Comparison of ENCODE assay signal across 10 cellular contexts in genomic region chr6:122726649-122727048, GRCh38. TPM values are rescaled to one million over a fixed set of nuclear protein-coding genes. Genes with fewer than 3 reads are reported as not detected.
DNase-seq lines count a peak whose midpoint lies in the region; ATAC-seq, FAIRE-seq and TF ChIP-seq lines count a peak whose summit lies in the region.
"Had no signal": no experiment of that assay in that cellular context is flagged by ENCODE, and none has a peak within 500 bp of the region (broad histone marks: within the 10 kb centered on the region; RNA-seq: fewer than 3 reads in every experiment).

No MANE protein-coding gene starts in this region.

- ATAC-seq in K562, result peak; percentile 86
- ATAC-seq in HG02870 (IDR thresholded peaks at IDR 0.05; ENCODE audit: unreplicated experiment), result no peak
- no peak for ATAC-seq in HG03139 (IDR thresholded peaks at IDR 0.05; ENCODE audit: unreplicated experiment)
- ATAC-seq in GM21825 (IDR thresholded peaks at IDR 0.05; ENCODE audit: unreplicated experiment), result no peak

- H3K27me3 ChIP-seq in Loucy (ENCODE audit: insufficient read depth, low read length, poor library complexity, severe bottlenecking) (no peaks in the 10 kb centered on the region), K562 (ENCODE audit: control insufficient read depth in 2 of 2, insufficient read depth in 2 of 2, low read length in 2 of 2) (no peaks in the 10 kb centered on the region)
- H3K27me3 ChIP-seq: BLaER1 had no signal

- 24% methylated on average over 2 of the region's 2 CpGs for WGBS in K562 (ENCODE audit: insufficient coverage, low coverage, missing lambda C conversion rate)

- H3K4me3 ChIP-seq in Loucy (ENCODE audit: low read length, poor library complexity, severe bottlenecking) (no peak overlapping the region), K562 (no peak overlapping the region)
- H3K4me3 ChIP-seq: BLaER1 had no signal

- H4K20me1 ChIP-seq in Loucy (ENCODE audit: insufficient read depth, low read length, poor library complexity, severe bottlenecking) (no peaks in the 10 kb centered on the region), K562 (replicated peaks; ENCODE audit: control insufficient read depth, insufficient read depth, low read length) (no peaks in the 10 kb centered on the region)
- H4K20me1 ChIP-seq: BLaER1 had no signal

- no peak for TF ChIP-seq POLR2A in K562 (conservative IDR thresholded peaks at IDR 0.05)

- no peaks in the 10 kb centered on the region for H3K36me3 Mint-ChIP-seq in osteocyte (ENCODE audit: unreplicated experiment)

- no peaks in the 10 kb centered on the region for H3K4me1 Mint-ChIP-seq in osteocyte (ENCODE audit: unreplicated experiment)

- TF ChIP-seq RAD21 in K562 (CRISPR knock-in tag; conservative IDR thresholded peaks at IDR 0.05 in 1 of 2, IDR thresholded peaks at IDR 0.05 in 1 of 2), result peak in 1 of 2 experiments; percentile 52; a peak in 3 of 4 replicates

- DNase-seq in NCI-H1092 treated with DMSO at 0.1 percent for 48 hours (lab: John Stamatoyannopoulos, UW) (peak; percentile 21), NCI-H1092 (lab: John Stamatoyannopoulos, UW) (no peak), K562 (ENCODE audit: extremely low read depth in 1 of 4, low spot score in 3 of 4) (peak in 3 of 4 experiments; percentile 18 to 50 (median 28)), osteocyte (ENCODE audit: extremely low spot score, unreplicated experiment) (no peak)

- H3K9me1 ChIP-seq in K562 (ENCODE audit: control insufficient read depth, insufficient read depth, low read length), result no peaks in the 10 kb centered on the region

- in situ Hi-C loops in K562 (cut with MboI), result loop anchor here (10.0 to 25.0 kb wide), 2 partner anchors 232 to 586 kb away; no protein-coding TSS in a partner anchor

- no peaks in the 10 kb centered on the region for H3K4me1 ChIP-seq in Loucy (ENCODE audit: insufficient read depth, low read length, poor library complexity, severe bottlenecking)
- no peaks in the 10 kb centered on the region for H3K4me1 ChIP-seq in K562 (replicated peaks in 1 of 2; ENCODE audit: control insufficient read depth in 2 of 2, insufficient read depth in 2 of 2, low read length in 2 of 2)
- H3K4me1 ChIP-seq: BLaER1 had no signal

- no TSS peak for BruUV-seq in K562 (replicated peaks; lab: Mats Ljungman, UMichigan)

- no peak overlapping the region for H3K4me3 Mint-ChIP-seq in osteocyte (ENCODE audit: unreplicated experiment)
- H3K4me3 Mint-ChIP-seq: T-helper 1 cell treated with Interleukin-12 subunit alpha and Interleukin-12 subunit beta and Interleukin-4 antibody, amounts not matched to agents 30 μg/mL and 1 μg/mL, for 36 hours had no signal

- TF ChIP-seq CTCF in Loucy (conservative IDR thresholded peaks at IDR 0.05; ENCODE audit: low read length), result peak; percentile 60
- peak; percentile 47 to 54 (median 51); a peak in 5 of 6 replicates for TF ChIP-seq CTCF in K562 (IDR thresholded peaks at IDR 0.05 in 2 of 3, conservative IDR thresholded peaks at IDR 0.05 in 1 of 3; ENCODE audit: insufficient read depth in 2 of 3, low read depth in 1 of 3, low read length in 3 of 3)
- TF ChIP-seq CTCF in osteocyte (IDR thresholded peaks at IDR 0.05), result peak; percentile 54

- H3K79me2 ChIP-seq in Loucy (ENCODE audit: insufficient read depth, low read length) (no peaks in the 10 kb centered on the region), K562 (ENCODE audit: control insufficient read depth, insufficient read depth, low read length) (no peaks in the 10 kb centered on the region)

- H3K4me2 ChIP-seq in Loucy (ENCODE audit: low read depth, low read length, poor library complexity, severe bottlenecking), result no peak overlapping the region
- no peak overlapping the region for H3K4me2 ChIP-seq in K562 (ENCODE audit: insufficient read depth, low read length)
- H3K4me2 ChIP-seq: BLaER1 had no signal

- no peaks in the 10 kb centered on the region for H3K9me2 ChIP-seq in Loucy (replicated peaks; ENCODE audit: low read depth, low read length)

- FAIRE-seq in K562 (lab: Jason Lieb, UNC), result peak; percentile 44

- intact Hi-C loops in K562 (cut with micrococcal nuclease), result loop anchor here (5.0 kb wide), 4 partner anchors 119 to 344 kb away; no protein-coding TSS in a partner anchor

- no peaks in the 10 kb centered on the region for H3K9me3 ChIP-seq in Loucy (ENCODE audit: insufficient read depth, low read depth, low read length)
- no peaks in the 10 kb centered on the region for H3K9me3 ChIP-seq in K562 (replicated peaks; ENCODE audit: control insufficient read depth, insufficient read depth, low read depth, low read length)
- H3K9me3 ChIP-seq: BLaER1 had no signal

- H3K9ac ChIP-seq in Loucy (ENCODE audit: low read depth, low read length, poor library complexity, severe bottlenecking) (no peak overlapping the region), K562 (ENCODE audit: insufficient read depth in 1 of 2, low read depth in 2 of 2, low read length in 2 of 2) (no peak overlapping the region)
- H3K9ac ChIP-seq: BLaER1 had no signal

- H3F3A ChIP-seq in Loucy (ENCODE audit: low read depth), result no peaks in the 10 kb centered on the region

- H3K36me3 ChIP-seq in Loucy (ENCODE audit: insufficient read depth, low read length) (no peaks in the 10 kb centered on the region), K562 (ENCODE audit: control insufficient read depth, insufficient read depth, low read length) (peaks cover 2% of the 10 kb centered on the region; the same call in 2 of the 3 replicates)
- H3K36me3 ChIP-seq: BLaER1 had no signal

- H3K27ac Mint-ChIP-seq in osteocyte (ENCODE audit: unreplicated experiment), result no peak overlapping the region
- H3K27ac Mint-ChIP-seq: T-helper 1 cell treated with Interleukin-12 subunit alpha and Interleukin-12 subunit beta and Interleukin-4 antibody, amounts not matched to agents 30 μg/mL and 1 μg/mL, for 36 hours had no signal

- no peaks in the 10 kb centered on the region for H3K27me3 Mint-ChIP-seq in osteocyte (ENCODE audit: unreplicated experiment)

- H2AFZ ChIP-seq in Loucy (ENCODE audit: low read length) (no peak overlapping the region), K562 (ENCODE audit: low read depth, low read length) (no peak overlapping the region)

- H3K9me3 Mint-ChIP-seq in osteocyte (ENCODE audit: unreplicated experiment), result no peaks in the 10 kb centered on the region
- H3K9me3 Mint-ChIP-seq: T-helper 1 cell treated with Interleukin-12 subunit alpha and Interleukin-12 subunit beta and Interleukin-4 antibody, amounts not matched to agents 30 μg/mL and 1 μg/mL, for 36 hours had no signal

- TF ChIP-seq EP300 in K562 (IDR thresholded peaks at IDR 0.05; ENCODE audit: low read length), result no peak

- no peak overlapping the region for H3K27ac ChIP-seq in K562 (ENCODE audit: extremely low read depth, low read depth, low read length)
- H3K27ac ChIP-seq: BLaER1 had no signal

- POLR2A ChIA-PET in K562 (lab: Yijun Ruan, JAX), result no interaction called here

- CTCF ChIA-PET in K562 (lab: Yijun Ruan, JAX; ENCODE audit: low intra/inter-chr PET ratio), result no interaction called here

TF ChIP-seq in K562, 482 proteins besides CTCF, POLR2A, EP300 and RAD21 (continues in another document):
- TF ChIP-seq TSC22D4 (tag; IDR thresholded peaks at IDR 0.05) (no peak), ZNF280A (IDR thresholded peaks at IDR 0.05; ENCODE audit: low read depth, partially characterized antibody) (no peak), RBFOX2 (IDR thresholded peaks at IDR 0.05; ENCODE audit: low read depth, low read length) (no peak)

RNA-seq across cellular contexts. Expression of gene FABP7, which starts 52.9 kb away (rescaled TPM):
- total RNA-seq in K562 (2011; cell fraction: chromatin; rRNA removed; ENCODE audit: low replicate concordance), result not detected in 2 replicates
- not detected in 2 replicates for total RNA-seq in K562 (2011; cell fraction: nucleolus; rRNA removed)
- total RNA-seq in K562 (2011; cell fraction: nucleoplasm; rRNA removed), result not detected in 2 replicates
- not detected in 2 replicates for total RNA-seq in K562 (2014; rRNA removed)
- total RNA-seq in K562 (2014; rRNA removed; fragmentation: Illumina TruSeq; extraction: Trizol), result not detected in 2 replicates
- total RNA-seq in K562 (2015; rRNA removed; fragmentation: Illumina TruSeq; extraction: Trizol), result not detected in 2 replicates
- total RNA-seq in K562 (2021), result not detected in 2 replicates
- not detected in 2 replicates for polyA plus RNA-seq in K562 (2011; rRNA removed)
- not detected in 2 replicates for polyA plus RNA-seq in K562 (2011; cell fraction: cytosol; rRNA removed)
- polyA plus RNA-seq in K562 (2011; cell fraction: nucleus; rRNA removed), result not detected in 2 replicates
- not detected in 2 replicates for polyA plus RNA-seq in K562 (2012)
- not detected in 2 replicates for polyA plus RNA-seq in K562 (2014; fragmentation: Illumina TruSeq; extraction: Trizol)
- under 1 TPM; 0.07 to 0.14 TPM for polyA plus RNA-seq in K562 (2014; fragmentation: Nextera tagmentation; extraction: Ambion mirVana)
- polyA plus RNA-seq in K562 (2014; rRNA removed), result not detected in 2 replicates
- not detected in 2 replicates for polyA minus RNA-seq in K562 (2011; rRNA and poly(A)+ RNA removed)
- not detected in 2 replicates for polyA minus RNA-seq in K562 (2011; cell fraction: cytosol; rRNA and poly(A)+ RNA removed)
- polyA minus RNA-seq in K562 (2011; cell fraction: nucleus; rRNA and poly(A)+ RNA removed), result not detected in 2 replicates
- not detected in 2 replicates for total RNA-seq in osteocyte

Comparison
In these comparisons a context has a peak if more than half of its experiments do, and no peak if none do; other contexts are left out.
1. DNase-seq: peak in NCI-H1092 treated with DMSO at 0.1 percent for 48 hours (single experiment) and K562 (3 of 4); none in NCI-H1092 (single experiment) and osteocyte (single experiment).
2. Peak in every context shown above with its lines, with median percentiles within 50 percentile points of each other: CTCF ChIP-seq.